ENCODE assay signal across 39 cellular contexts in the genomic region with DNA sequence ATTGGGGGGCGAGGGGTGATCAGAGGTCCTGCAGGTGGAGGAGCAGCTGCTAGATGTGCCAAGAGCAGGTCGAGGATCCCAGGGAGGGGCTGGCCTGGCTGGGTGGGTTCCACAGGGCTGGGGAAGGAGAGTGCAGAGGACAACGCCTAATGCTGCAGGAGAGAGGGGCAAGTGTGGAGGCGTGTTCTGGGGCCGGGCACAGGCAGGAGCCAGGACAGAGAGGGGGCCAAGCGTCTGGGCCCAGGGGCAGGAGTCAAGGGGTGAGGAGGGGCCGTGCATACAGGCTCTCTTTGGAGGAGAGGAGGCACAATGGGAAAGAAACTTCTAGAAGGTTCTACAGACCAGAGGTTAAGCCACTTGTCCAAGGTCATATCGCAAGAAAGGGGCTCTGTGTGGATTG. TPM values are rescaled to one million over a fixed set of nuclear protein-coding genes. Genes with fewer than 3 reads are reported as not detected.
"Had no signal": no experiment of that assay in that cellular context is flagged by ENCODE, and none has a peak within 500 bp of the region (broad histone marks: within the 10 kb centered on the region; RNA-seq: fewer than 3 reads in every experiment).

No MANE protein-coding gene starts in this region.

- H3K4me3 Mint-ChIP-seq: activated B cell treated with CpG ODN at 0.5 μM for 24 hours; activated CD4-positive, alpha-beta memory T cell treated with anti-CD3 and anti-CD28 coated beads for 36 hours; activated CD4-positive, alpha-beta T cell treated with anti-CD3 and anti-CD28 coated beads, Interleukin-2, amount 10 ng/mL, durations not matched to agents 24 days and 14 days; activated CD8-positive, alpha-beta T cell treated with anti-CD3 and anti-CD28 coated beads for 36 hours; activated naive CD4-positive, alpha-beta T cell treated with anti-CD3 and anti-CD28 coated beads for 36 hours; activated naive CD8-positive, alpha-beta T cell treated with anti-CD3 and anti-CD28 coated beads for 36 hours; activated T-cell treated with anti-CD3 and anti-CD28 coated beads, Interleukin-2, amount 50 U/mL, for 4 hours; activated T-cell treated with anti-CD3 and anti-CD28 coated beads, Interleukin-2, amount 50 U/mL, for 72 hours; activated T-helper 1 cell treated with anti-CD3 and anti-CD28 coated beads, Interleukin-12 subunit alpha, Interleukin-12 subunit beta, Interleukin-2, Interleukin-4 antibody, amounts not matched to agents 30 ng/mL and 10 ng/mL and 1 ng/mL, durations not matched to agents 14 hours and 24 hours and 36 hours; activated T-helper 17 cell treated with anti-CD3 and anti-CD28 coated beads, Interleukin-2, amount 50 U/mL, for 72 hours; T-helper 1 cell treated with Interleukin-12 subunit alpha and Interleukin-12 subunit beta and Interleukin-4 antibody, amounts not matched to agents 30 μg/mL and 1 μg/mL, for 36 hours; T-helper 2 cell treated with Interferon-gamma antibody and Interleukin-4, amounts not matched to agents 5 μg/mL and 100 μg/mL, for 36 hours had no signal

- H3K9me3 ChIP-seq: adrenal gland had no signal

- DNase-seq: activated B cell treated with CpG ODN at 0.5 μM for 24 hours; activated CD4-positive, alpha-beta memory T cell treated with anti-CD3 and anti-CD28 coated beads for 36 hours; activated CD4-positive, alpha-beta T cell treated with anti-CD3 and anti-CD28 coated beads for 4 hours; activated CD4-positive, alpha-beta T cell treated with anti-CD3 and anti-CD28 coated beads, Interleukin-2, amount 10 ng/mL, durations not matched to agents 24 days and 14 days; activated CD4-positive, alpha-beta T cell treated with anti-CD3 and anti-CD28 coated beads, Interleukin-2, amount 50 U/mL, for 1 hour; activated CD4-positive, alpha-beta T cell treated with anti-CD3 and anti-CD28 coated beads, Interleukin-2, amount 50 U/mL, for 4 hours; activated CD4-positive, CD25-positive, alpha-beta regulatory T cell treated with anti-CD3 and anti-CD28 coated beads, Interleukin-2, amount 50 U/mL, for 72 hours; activated CD8-positive, alpha-beta memory T cell treated with anti-CD3 and anti-CD28 coated beads, Interleukin-2, amount 50 U/mL, for 4 hours; activated CD8-positive, alpha-beta T cell treated with anti-CD3 and anti-CD28 coated beads for 36 hours; activated effector memory CD4-positive, alpha-beta T cell treated with anti-CD3 and anti-CD28 coated beads, Interleukin-2, amount 50 U/mL, for 16 hours; activated gamma-delta T cell treated with Interleukin-2 at 50 U/mL for 16 hours; activated naive CD4-positive, alpha-beta T cell; activated naive CD4-positive, alpha-beta T cell treated with anti-CD3 and anti-CD28 coated beads for 36 hours; activated naive CD4-positive, alpha-beta T cell treated with anti-CD3 and anti-CD28 coated beads, Interleukin-2, amount 50 U/mL, for 16 hours; activated naive CD8-positive, alpha-beta T cell treated with anti-CD3 and anti-CD28 coated beads for 36 hours; activated T-cell treated with anti-CD3 and anti-CD28 coated beads for 4 hours; activated T-cell treated with anti-CD3 and anti-CD28 coated beads, Interleukin-2, amount 50 U/mL, for 1 hour; activated T-cell treated with anti-CD3 and anti-CD28 coated beads, Interleukin-2, amount 50 U/mL, for 4 hours; activated T-cell treated with anti-CD3 and anti-CD28 coated beads, Interleukin-2, amount 50 U/mL, for 72 hours; adrenal gland; amniotic stem cell; aorta; body of pancreas; brain microvascular endothelial cell; central memory CD4-positive, alpha-beta T cell; T-helper 1 cell; T-helper 2 cell; T-helper 9 cell had no signal

- H3K4me1 ChIP-seq: adrenal gland, body of pancreas, breast epithelium had no signal

- FAIRE-seq: astrocyte, TTC549 had no signal

- H3K9me3 Mint-ChIP-seq: activated CD4-positive, alpha-beta T cell treated with anti-CD3 and anti-CD28 coated beads, Interleukin-2, amount 10 ng/mL, durations not matched to agents 24 days and 14 days had no signal

- H3K27me3 ChIP-seq: body of pancreas, brain microvascular endothelial cell had no signal

- ATAC-seq: activated CD8-positive, alpha-beta T cell treated with anti-CD3 and anti-CD28 coated beads for 36 hours; activated naive CD4-positive, alpha-beta T cell treated with anti-CD3 and anti-CD28 coated beads, Interleukin-2, amount 50 U/mL, for 72 hours; activated T-cell treated with anti-CD3 and anti-CD28 coated beads, Interleukin-2, amount 50 U/mL, for 4 hours; activated T-cell treated with anti-CD3 and anti-CD28 coated beads, Interleukin-2, amount 50 U/mL, for 72 hours; activated T-helper 17 cell treated with anti-CD3 and anti-CD28 coated beads, Interleukin-2, amount 50 U/mL, for 72 hours; body of pancreas had no signal

- H3K4me1 Mint-ChIP-seq: activated B cell treated with CpG ODN at 0.5 μM for 24 hours; activated CD4-positive, alpha-beta T cell treated with anti-CD3 and anti-CD28 coated beads, Interleukin-2, amount 10 ng/mL, durations not matched to agents 24 days and 14 days; activated naive CD8-positive, alpha-beta T cell treated with anti-CD3 and anti-CD28 coated beads for 36 hours; activated T-helper 17 cell treated with anti-CD3 and anti-CD28 coated beads, Interleukin-2, amount 50 U/mL, for 72 hours had no signal

- H3K27ac Mint-ChIP-seq: activated B cell treated with CpG ODN at 0.5 μM for 24 hours; activated CD4-positive, alpha-beta memory T cell treated with anti-CD3 and anti-CD28 coated beads for 36 hours; activated CD4-positive, alpha-beta T cell treated with anti-CD3 and anti-CD28 coated beads, Interleukin-2, amount 10 ng/mL, durations not matched to agents 24 days and 14 days; activated CD8-positive, alpha-beta T cell treated with anti-CD3 and anti-CD28 coated beads for 36 hours; activated naive CD4-positive, alpha-beta T cell treated with anti-CD3 and anti-CD28 coated beads for 36 hours; activated naive CD4-positive, alpha-beta T cell treated with anti-CD3 and anti-CD28 coated beads, Interleukin-2, amount 50 U/mL, for 72 hours; activated naive CD8-positive, alpha-beta T cell treated with anti-CD3 and anti-CD28 coated beads for 36 hours; activated T-cell treated with anti-CD3 and anti-CD28 coated beads, Interleukin-2, amount 50 U/mL, for 72 hours; activated T-helper 1 cell treated with anti-CD3 and anti-CD28 coated beads, Interleukin-12 subunit alpha, Interleukin-12 subunit beta, Interleukin-2, Interleukin-4 antibody, amounts not matched to agents 30 ng/mL and 10 ng/mL and 1 ng/mL, durations not matched to agents 14 hours and 24 hours and 36 hours; activated T-helper 17 cell treated with anti-CD3 and anti-CD28 coated beads, Interleukin-2, amount 50 U/mL, for 72 hours; T-helper 1 cell treated with Interleukin-12 subunit alpha and Interleukin-12 subunit beta and Interleukin-4 antibody, amounts not matched to agents 30 μg/mL and 1 μg/mL, for 36 hours; T-helper 2 cell treated with Interferon-gamma antibody and Interleukin-4, amounts not matched to agents 5 μg/mL and 100 μg/mL, for 36 hours had no signal

- H3K36me3 ChIP-seq: adrenal gland, brain microvascular endothelial cell, breast epithelium had no signal

- H3K27ac ChIP-seq: adrenal gland, body of pancreas, brain microvascular endothelial cell, breast epithelium, VCaP had no signal

- H3K4me3 ChIP-seq: adrenal gland, body of pancreas, breast epithelium had no signal

RNA-seq across cellular contexts. Expression of gene FGF19, which starts 26.7 kb away (rescaled TPM):
- total RNA-seq: activated B cell treated with CpG ODN at 0.5 μM for 24 hours; activated CD4-positive, alpha-beta memory T cell treated with anti-CD3 and anti-CD28 coated beads for 36 hours; activated CD4-positive, alpha-beta T cell treated with anti-CD3 and anti-CD28 coated beads, Interleukin-2, amount 10 ng/mL, durations not matched to agents 24 days and 14 days; activated CD8-positive, alpha-beta memory T cell treated with anti-CD3 and anti-CD28 coated beads for 36 hours; activated CD8-positive, alpha-beta T cell treated with anti-CD3 and anti-CD28 coated beads for 36 hours; activated naive CD8-positive, alpha-beta T cell treated with anti-CD3 and anti-CD28 coated beads for 36 hours; activated T-cell treated with anti-CD3 and anti-CD28 coated beads, Interleukin-2, amount 50 U/mL, for 4 hours; activated T-helper 1 cell treated with anti-CD3 and anti-CD28 coated beads, Interleukin-12 subunit alpha, Interleukin-12 subunit beta, Interleukin-2, Interleukin-4 antibody, amounts not matched to agents 30 ng/mL and 10 ng/mL and 1 ng/mL, durations not matched to agents 14 hours and 24 hours and 36 hours; activated T-helper 17 cell treated with anti-CD3 and anti-CD28 coated beads, Interleukin-2, amount 50 U/mL, for 72 hours; adrenal gland; aorta; astrocyte; body of pancreas; breast epithelium; cardiac septum had no signal
- polyA plus RNA-seq: adrenal gland, aorta had no signal

RNA-seq across cellular contexts. Expression of gene FGF4, which starts 44.6 kb away (rescaled TPM):
- total RNA-seq: activated B cell treated with CpG ODN at 0.5 μM for 24 hours; activated CD4-positive, alpha-beta memory T cell treated with anti-CD3 and anti-CD28 coated beads for 36 hours; activated CD4-positive, alpha-beta T cell treated with anti-CD3 and anti-CD28 coated beads, Interleukin-2, amount 10 ng/mL, durations not matched to agents 24 days and 14 days; activated CD8-positive, alpha-beta memory T cell treated with anti-CD3 and anti-CD28 coated beads for 36 hours; activated CD8-positive, alpha-beta T cell treated with anti-CD3 and anti-CD28 coated beads for 36 hours; activated naive CD4-positive, alpha-beta T cell treated with anti-CD3 and anti-CD28 coated beads for 36 hours; activated naive CD4-positive, alpha-beta T cell treated with anti-CD3 and anti-CD28 coated beads, Interleukin-2, amount 50 U/mL, for 72 hours; activated naive CD8-positive, alpha-beta T cell treated with anti-CD3 and anti-CD28 coated beads for 36 hours; activated T-cell treated with anti-CD3 and anti-CD28 coated beads, Interleukin-2, amount 50 U/mL, for 4 hours; activated T-cell treated with anti-CD3 and anti-CD28 coated beads, Interleukin-2, amount 50 U/mL, for 72 hours; activated T-helper 1 cell treated with anti-CD3 and anti-CD28 coated beads, Interleukin-12 subunit alpha, Interleukin-12 subunit beta, Interleukin-2, Interleukin-4 antibody, amounts not matched to agents 30 ng/mL and 10 ng/mL and 1 ng/mL, durations not matched to agents 14 hours and 24 hours and 36 hours; activated T-helper 17 cell treated with anti-CD3 and anti-CD28 coated beads, Interleukin-2, amount 50 U/mL, for 72 hours; adrenal gland; aorta; astrocyte; body of pancreas; breast epithelium; cardiac septum had no signal
- polyA plus RNA-seq: adrenal gland had no signal
